ENCODE assay signal across 14 cellular contexts in the genomic region with DNA sequence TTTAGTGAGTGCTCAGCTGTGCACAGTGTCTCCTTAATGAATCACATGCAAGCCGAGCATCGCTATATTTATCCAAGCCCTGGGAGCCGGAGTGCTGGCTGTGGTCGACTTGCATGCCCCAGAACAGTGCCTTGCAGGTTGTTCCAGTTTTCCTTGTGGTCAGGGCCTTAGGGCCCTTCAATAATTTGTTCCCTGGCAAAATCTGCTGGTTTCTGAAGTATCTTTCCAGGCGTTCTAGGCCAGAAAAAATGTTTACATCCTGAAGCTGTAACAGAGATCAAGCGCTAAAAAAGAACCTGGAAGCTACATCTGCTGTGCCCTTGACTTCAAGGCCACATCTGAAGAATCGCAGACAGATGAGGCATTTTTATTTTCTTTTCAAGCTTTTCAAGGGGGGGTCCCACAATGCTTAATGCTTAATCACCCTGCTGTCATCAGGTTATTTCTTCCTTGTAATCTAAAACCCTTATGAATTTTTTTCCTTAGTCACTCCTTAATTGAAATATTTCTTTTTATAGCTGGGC.
DNase-seq lines count a peak whose midpoint lies in the region; ATAC-seq and TF ChIP-seq lines count a peak whose summit lies in the region.
"Had no signal": no experiment of that assay in that cellular context is flagged by ENCODE, and none has a peak within 500 bp of the region (broad histone marks: within the 10 kb centered on the region; RNA-seq: fewer than 3 reads in every experiment).

No MANE protein-coding gene starts in this region.

- intact Hi-C loops in left ventricle myocardium inferior (cut with micrococcal nuclease): no loop called here

- ATAC-seq in WTC11 (no peak), GM21423 (IDR thresholded peaks at IDR 0.05; ENCODE audit: unreplicated experiment) (no peak)
- ATAC-seq: activated CD4-positive, CD25-positive, alpha-beta regulatory T cell treated with anti-CD3 and anti-CD28 coated beads, Interleukin-2, amount 50 U/mL, for 24 hours; activated T-cell treated with anti-CD3 and anti-CD28 coated beads, Interleukin-2, amount 50 U/mL, for 72 hours had no signal

- H3K4me1 Mint-ChIP-seq in WTC11: peaks cover 18% of the 10 kb centered on the region

- H3K9me3 ChIP-seq in left ventricle myocardium inferior (replicated peaks): no peaks in the 10 kb centered on the region

- H3K4me3 Mint-ChIP-seq in WTC11: no peak overlapping the region
- H3K4me3 Mint-ChIP-seq: activated T-cell treated with anti-CD3 and anti-CD28 coated beads, Interleukin-2, amount 50 U/mL, for 72 hours; CD4-positive, CD25-positive, alpha-beta regulatory T cell had no signal

- H3K27ac Mint-ChIP-seq in WTC11: no peak overlapping the region
- H3K27ac Mint-ChIP-seq: activated T-cell treated with anti-CD3 and anti-CD28 coated beads, Interleukin-2, amount 50 U/mL, for 72 hours had no signal

- no peak overlapping the region for H3K4me3 ChIP-seq in brain microvascular endothelial cell (ENCODE audit: low read depth, low read length)
- no peak overlapping the region for H3K4me3 ChIP-seq in left ventricle myocardium inferior

- in situ Hi-C loops in brain microvascular endothelial cell (cut with HindIII; ENCODE audit: low pct_ligation_motif_present, low sequenced_read_pairs): no loop called here

- no peak for TF ChIP-seq CTCF in brain microvascular endothelial cell (IDR thresholded peaks at IDR 0.05; ENCODE audit: low read depth, low read length, missing control alignments)
- TF ChIP-seq CTCF in left ventricle myocardium inferior (IDR thresholded peaks at IDR 0.05; ENCODE audit: borderline replicate concordance): no peak
- TF ChIP-seq CTCF in WTC11 (IDR thresholded peaks at IDR 0.05): no peak

- H3K4me1 ChIP-seq in left ventricle myocardium inferior: peaks cover 22% of the 10 kb centered on the region

- peak; percentile 79 for DNase-seq in AG08395 (ENCODE audit: low spot score)
- peak; percentile 29 for DNase-seq in HPDE6-E6E7 (ENCODE audit: extremely low spot score)
- DNase-seq in brain microvascular endothelial cell: peak; percentile 75
- no peak for DNase-seq in left ventricle myocardium inferior
- no peak for DNase-seq in AML-193 (lab: John Stamatoyannopoulos, UW)
- no peak for DNase-seq in SHP77 (lab: John Stamatoyannopoulos, UW)
- no peak for DNase-seq in WTC11 (ENCODE audit: low spot score)
- DNase-seq: activated T-cell treated with anti-CD3 and anti-CD28 coated beads, Interleukin-2, amount 50 U/mL, for 72 hours; CD4-positive, CD25-positive, alpha-beta regulatory T cell; cerebellar nuclear complex; hippocampal formation; midbrain had no signal

- no peaks in the 10 kb centered on the region for H3K36me3 Mint-ChIP-seq in WTC11

- H3K27me3 Mint-ChIP-seq in WTC11 (ENCODE audit: low read depth): no peaks in the 10 kb centered on the region
- H3K27me3 Mint-ChIP-seq: CD4-positive, CD25-positive, alpha-beta regulatory T cell had no signal

- peak overlapping the region; percentile 61 for H3K27ac ChIP-seq in brain microvascular endothelial cell
- peak overlapping the region; percentile 40 for H3K27ac ChIP-seq in left ventricle myocardium inferior (replicated peaks)

- H3K9me3 Mint-ChIP-seq in WTC11: no peaks in the 10 kb centered on the region
- H3K9me3 Mint-ChIP-seq: activated T-cell treated with anti-CD3 and anti-CD28 coated beads, Interleukin-2, amount 50 U/mL, for 72 hours; CD4-positive, CD25-positive, alpha-beta regulatory T cell had no signal

- POLR2A ChIA-PET in WTC11 (lab: Charles Lee): no interaction called here

- CTCF ChIA-PET in WTC11 (lab: Charles Lee): interaction anchor here (0.7 kb wide), 1 partner anchor 238 kb away, joined by 3 read pairs; a partner anchor contains a TSS

- H3K36me3 ChIP-seq in brain microvascular endothelial cell (replicated peaks): no peaks in the 10 kb centered on the region
- H3K36me3 ChIP-seq in left ventricle myocardium inferior: no peaks in the 10 kb centered on the region

- H3K27me3 ChIP-seq in brain microvascular endothelial cell (replicated peaks): no peaks in the 10 kb centered on the region
- no peaks in the 10 kb centered on the region for H3K27me3 ChIP-seq in left ventricle myocardium inferior (ENCODE audit: low read depth)

TF ChIP-seq in WTC11, 78 proteins besides CTCF, POLR2A, EP300 and RAD21 (continues in another document):
- TF ChIP-seq CREM (CRISPR knock-in tag; IDR thresholded peaks at IDR 0.05) (no peak), ZNF317 (CRISPR knock-in tag; IDR thresholded peaks at IDR 0.05; ENCODE audit: borderline replicate concordance, low read depth) (no peak), TEAD4 (CRISPR knock-in tag; IDR thresholded peaks at IDR 0.05) (no peak), FOXP1 (CRISPR knock-in tag; IDR thresholded peaks at IDR 0.05; ENCODE audit: borderline replicate concordance) (no peak), TEAD1 (CRISPR knock-in tag; IDR thresholded peaks at IDR 0.05) (no peak), ATF1 (CRISPR knock-in tag; IDR thresholded peaks at IDR 0.05) (no peak), ZNF232 (CRISPR knock-in tag; IDR thresholded peaks at IDR 0.05) (no peak), ZNF219 (CRISPR knock-in tag; IDR thresholded peaks at IDR 0.05; ENCODE audit: borderline replicate concordance) (no peak), SMAD4 (CRISPR knock-in tag; IDR thresholded peaks at IDR 0.05) (no peak), ZBTB21 (CRISPR knock-in tag; IDR thresholded peaks at IDR 0.05; ENCODE audit: borderline replicate concordance) (no peak)
- TF ChIP-seq, protein P1, sequence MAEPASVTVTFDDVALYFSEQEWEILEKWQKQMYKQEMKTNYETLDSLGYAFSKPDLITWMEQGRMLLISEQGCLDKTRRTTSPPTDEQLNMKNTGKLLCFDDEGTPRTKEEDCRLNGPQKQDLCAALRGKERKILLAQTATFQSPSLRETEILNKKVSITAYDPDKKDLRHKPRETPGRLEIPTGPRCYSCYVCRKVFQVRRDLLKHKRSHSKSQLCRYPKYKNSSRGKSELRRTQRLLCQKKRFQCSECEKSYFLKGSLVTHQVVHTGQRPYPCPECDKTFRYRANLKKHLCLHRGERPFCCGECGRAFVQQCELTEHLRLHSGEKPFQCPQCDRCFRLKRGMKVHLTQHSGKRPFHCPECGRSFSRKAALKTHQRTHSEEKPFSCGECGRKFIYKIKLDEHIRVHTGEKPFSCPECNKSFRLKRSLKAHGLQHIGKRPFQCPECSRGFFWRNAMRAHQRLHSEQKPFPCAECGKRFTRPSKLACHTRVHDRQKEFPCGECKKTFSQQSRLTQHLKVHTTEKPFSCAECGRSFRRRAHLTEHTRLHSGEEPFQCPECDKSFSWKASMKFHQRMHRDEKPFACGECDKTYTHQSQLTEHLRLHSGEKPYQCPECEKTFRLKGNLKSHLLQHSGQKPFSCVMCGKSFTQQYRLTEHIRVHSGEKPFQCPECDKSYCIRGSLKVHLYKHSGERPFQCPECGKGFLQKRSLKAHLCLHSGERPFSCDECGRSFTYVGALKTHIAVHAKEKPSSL (CRISPR knock-in tag; conservative IDR thresholded peaks at IDR 0.05): no peak
- TF ChIP-seq, protein P2, sequence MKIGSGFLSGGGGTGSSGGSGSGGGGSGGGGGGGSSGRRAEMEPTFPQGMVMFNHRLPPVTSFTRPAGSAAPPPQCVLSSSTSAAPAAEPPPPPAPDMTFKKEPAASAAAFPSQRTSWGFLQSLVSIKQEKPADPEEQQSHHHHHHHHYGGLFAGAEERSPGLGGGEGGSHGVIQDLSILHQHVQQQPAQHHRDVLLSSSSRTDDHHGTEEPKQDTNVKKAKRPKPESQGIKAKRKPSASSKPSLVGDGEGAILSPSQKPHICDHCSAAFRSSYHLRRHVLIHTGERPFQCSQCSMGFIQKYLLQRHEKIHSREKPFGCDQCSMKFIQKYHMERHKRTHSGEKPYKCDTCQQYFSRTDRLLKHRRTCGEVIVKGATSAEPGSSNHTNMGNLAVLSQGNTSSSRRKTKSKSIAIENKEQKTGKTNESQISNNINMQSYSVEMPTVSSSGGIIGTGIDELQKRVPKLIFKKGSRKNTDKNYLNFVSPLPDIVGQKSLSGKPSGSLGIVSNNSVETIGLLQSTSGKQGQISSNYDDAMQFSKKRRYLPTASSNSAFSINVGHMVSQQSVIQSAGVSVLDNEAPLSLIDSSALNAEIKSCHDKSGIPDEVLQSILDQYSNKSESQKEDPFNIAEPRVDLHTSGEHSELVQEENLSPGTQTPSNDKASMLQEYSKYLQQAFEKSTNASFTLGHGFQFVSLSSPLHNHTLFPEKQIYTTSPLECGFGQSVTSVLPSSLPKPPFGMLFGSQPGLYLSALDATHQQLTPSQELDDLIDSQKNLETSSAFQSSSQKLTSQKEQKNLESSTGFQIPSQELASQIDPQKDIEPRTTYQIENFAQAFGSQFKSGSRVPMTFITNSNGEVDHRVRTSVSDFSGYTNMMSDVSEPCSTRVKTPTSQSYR (CRISPR knock-in tag; IDR thresholded peaks at IDR 0.05): no peak
- TF ChIP-seq, protein P3, sequence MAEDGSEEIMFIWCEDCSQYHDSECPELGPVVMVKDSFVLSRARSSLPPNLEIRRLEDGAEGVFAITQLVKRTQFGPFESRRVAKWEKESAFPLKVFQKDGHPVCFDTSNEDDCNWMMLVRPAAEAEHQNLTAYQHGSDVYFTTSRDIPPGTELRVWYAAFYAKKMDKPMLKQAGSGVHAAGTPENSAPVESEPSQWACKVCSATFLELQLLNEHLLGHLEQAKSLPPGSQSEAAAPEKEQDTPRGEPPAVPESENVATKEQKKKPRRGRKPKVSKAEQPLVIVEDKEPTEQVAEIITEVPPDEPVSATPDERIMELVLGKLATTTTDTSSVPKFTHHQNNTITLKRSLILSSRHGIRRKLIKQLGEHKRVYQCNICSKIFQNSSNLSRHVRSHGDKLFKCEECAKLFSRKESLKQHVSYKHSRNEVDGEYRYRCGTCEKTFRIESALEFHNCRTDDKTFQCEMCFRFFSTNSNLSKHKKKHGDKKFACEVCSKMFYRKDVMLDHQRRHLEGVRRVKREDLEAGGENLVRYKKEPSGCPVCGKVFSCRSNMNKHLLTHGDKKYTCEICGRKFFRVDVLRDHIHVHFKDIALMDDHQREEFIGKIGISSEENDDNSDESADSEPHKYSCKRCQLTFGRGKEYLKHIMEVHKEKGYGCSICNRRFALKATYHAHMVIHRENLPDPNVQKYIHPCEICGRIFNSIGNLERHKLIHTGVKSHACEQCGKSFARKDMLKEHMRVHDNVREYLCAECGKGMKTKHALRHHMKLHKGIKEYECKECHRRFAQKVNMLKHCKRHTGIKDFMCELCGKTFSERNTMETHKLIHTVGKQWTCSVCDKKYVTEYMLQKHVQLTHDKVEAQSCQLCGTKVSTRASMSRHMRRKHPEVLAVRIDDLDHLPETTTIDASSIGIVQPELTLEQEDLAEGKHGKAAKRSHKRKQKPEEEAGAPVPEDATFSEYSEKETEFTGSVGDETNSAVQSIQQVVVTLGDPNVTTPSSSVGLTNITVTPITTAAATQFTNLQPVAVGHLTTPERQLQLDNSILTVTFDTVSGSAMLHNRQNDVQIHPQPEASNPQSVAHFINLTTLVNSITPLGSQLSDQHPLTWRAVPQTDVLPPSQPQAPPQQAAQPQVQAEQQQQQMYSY (CRISPR knock-in tag; IDR thresholded peaks at IDR 0.05): no peak
- TF ChIP-seq, protein P4, sequence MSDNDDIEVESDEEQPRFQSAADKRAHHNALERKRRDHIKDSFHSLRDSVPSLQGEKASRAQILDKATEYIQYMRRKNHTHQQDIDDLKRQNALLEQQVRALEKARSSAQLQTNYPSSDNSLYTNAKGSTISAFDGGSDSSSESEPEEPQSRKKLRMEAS (CRISPR knock-in tag; IDR thresholded peaks at IDR 0.05): no peak

Comparison
In these comparisons a context has a peak if more than half of its experiments do, and no peak if none do; other contexts are left out.
1. DNase-seq: peak in AG08395 (single experiment), HPDE6-E6E7 (single experiment) and brain microvascular endothelial cell (single experiment); none in left ventricle myocardium inferior (single experiment), AML-193 (0 of 2), SHP77 (0 of 2) and WTC11 (single experiment).